Comparison of ENCODE assay signal across 9 cellular contexts in genomic region chr22:37545703-37546435, GRCh38. TPM values are rescaled to one million over a fixed set of nuclear protein-coding genes. Genes with fewer than 3 reads are reported as not detected.
DNase-seq lines count a peak whose midpoint lies in the region; ATAC-seq, FAIRE-seq and TF ChIP-seq lines count a peak whose summit lies in the region.
"Had no signal": no experiment of that assay in that cellular context is flagged by ENCODE, and none has a peak within 500 bp of the region (broad histone marks: within the 10 kb centered on the region; RNA-seq: fewer than 3 reads in every experiment).

No MANE protein-coding gene starts in this region.

- H3K9ac ChIP-seq in mammary epithelial cell (ENCODE audit: insufficient read depth, low read length) (peak overlapping the region; percentile 48), keratinocyte (ENCODE audit: control insufficient read depth, extremely low read depth, insufficient read depth, low read length) (peak overlapping the region; percentile 66)

- H3K9me3 Mint-ChIP-seq in HFFc6 = no peaks in the 10 kb centered on the region
- no peaks in the 10 kb centered on the region for H3K9me3 Mint-ChIP-seq in stimulated activated memory B cell treated with anti-CD40 and anti-IgM and Interleukin-4, amounts not matched to agents 10 μg/mL and 1 μg/mL and 100 μg/mL, for 72 hours
- no peaks in the 10 kb centered on the region for H3K9me3 Mint-ChIP-seq in activated CD4-positive, alpha-beta T cell treated with anti-CD3 and anti-CD28 coated beads, Interleukin-2, amount 10 ng/mL, durations not matched to agents 24 days and 14 days
- H3K9me3 Mint-ChIP-seq: IgD-negative memory B cell had no signal

- peak overlapping the region; percentile 43; the same call in 1 of the 2 replicates for H3K4me3 Mint-ChIP-seq in HFFc6
- H3K4me3 Mint-ChIP-seq in stimulated activated memory B cell treated with anti-CD40 and anti-IgM and Interleukin-4, amounts not matched to agents 10 μg/mL and 1 μg/mL and 100 μg/mL, for 72 hours = no peak overlapping the region
- H3K4me3 Mint-ChIP-seq in activated CD4-positive, alpha-beta T cell treated with anti-CD3 and anti-CD28 coated beads, Interleukin-2, amount 10 ng/mL, durations not matched to agents 24 days and 14 days = no peak overlapping the region
- H3K4me3 Mint-ChIP-seq: IgD-negative memory B cell had no signal

- H3K4me3 ChIP-seq in mammary epithelial cell (replicated peaks in 1 of 3; ENCODE audit: insufficient read depth in 1 of 3, low read depth in 2 of 3, low read length in 3 of 3) (peak overlapping the region in 1 of 3 experiments; percentile 16), keratinocyte (ENCODE audit: control insufficient read depth in 2 of 3, extremely low read depth in 1 of 3, insufficient read depth in 2 of 3, low read depth in 1 of 3, low read length in 3 of 3) (peak overlapping the region; percentile 38 to 43 (median 39))

- H3K36me3 ChIP-seq in mammary epithelial cell (ENCODE audit: insufficient read depth, low read length) (no peaks in the 10 kb centered on the region), keratinocyte (ENCODE audit: control insufficient read depth in 2 of 2, extremely low read depth in 1 of 2, insufficient read depth in 2 of 2, low read length in 2 of 2) (no peaks in the 10 kb centered on the region)

- H2AFZ ChIP-seq in mammary epithelial cell (ENCODE audit: low read depth, low read length) = peak overlapping the region; percentile 80
- peak overlapping the region; percentile 68 for H2AFZ ChIP-seq in keratinocyte (ENCODE audit: control insufficient read depth, low read length)

- peaks cover 61% of the 10 kb centered on the region for H3K4me1 Mint-ChIP-seq in HFFc6 (ENCODE audit: low read depth)
- peaks cover 14% of the 10 kb centered on the region for H3K4me1 Mint-ChIP-seq in stimulated activated memory B cell treated with anti-CD40 and anti-IgM and Interleukin-4, amounts not matched to agents 10 μg/mL and 1 μg/mL and 100 μg/mL, for 72 hours
- H3K4me1 Mint-ChIP-seq in activated CD4-positive, alpha-beta T cell treated with anti-CD3 and anti-CD28 coated beads, Interleukin-2, amount 10 ng/mL, durations not matched to agents 24 days and 14 days = peaks cover 21% of the 10 kb centered on the region

- no peaks in the 10 kb centered on the region for H3K36me3 Mint-ChIP-seq in HFFc6 (ENCODE audit: low read depth)
- no peaks in the 10 kb centered on the region for H3K36me3 Mint-ChIP-seq in stimulated activated memory B cell treated with anti-CD40 and anti-IgM and Interleukin-4, amounts not matched to agents 10 μg/mL and 1 μg/mL and 100 μg/mL, for 72 hours
- no peaks in the 10 kb centered on the region for H3K36me3 Mint-ChIP-seq in activated CD4-positive, alpha-beta T cell treated with anti-CD3 and anti-CD28 coated beads, Interleukin-2, amount 10 ng/mL, durations not matched to agents 24 days and 14 days (ENCODE audit: low read depth)
- H3K36me3 Mint-ChIP-seq: IgD-negative memory B cell had no signal

- ATAC-seq in stimulated activated memory B cell treated with anti-CD40 and anti-IgM and Interleukin-4, amounts not matched to agents 10 μg/mL and 1 μg/mL and 100 μg/mL, for 72 hours = peak; percentile 17

- H3K27ac ChIP-seq in mammary epithelial cell (ENCODE audit: insufficient read depth, low read depth, low read length) (peak overlapping the region; percentile 63), keratinocyte (ENCODE audit: control insufficient read depth, insufficient read depth, low read length) (peak overlapping the region; percentile 83)

- H3K27me3 Mint-ChIP-seq in HFFc6 (ENCODE audit: insufficient read depth) = peaks cover 1% of the 10 kb centered on the region
- peaks cover 51% of the 10 kb centered on the region for H3K27me3 Mint-ChIP-seq in stimulated activated memory B cell treated with anti-CD40 and anti-IgM and Interleukin-4, amounts not matched to agents 10 μg/mL and 1 μg/mL and 100 μg/mL, for 72 hours
- H3K27me3 Mint-ChIP-seq in activated CD4-positive, alpha-beta T cell treated with anti-CD3 and anti-CD28 coated beads, Interleukin-2, amount 10 ng/mL, durations not matched to agents 24 days and 14 days = peaks cover 10% of the 10 kb centered on the region

- H3K9me1 ChIP-seq in keratinocyte (ENCODE audit: control insufficient read depth, extremely low read depth, insufficient read depth, low read length) = no peaks in the 10 kb centered on the region

- no TSS peak for BruUV-seq in mammary epithelial cell (replicated peaks; lab: Mats Ljungman, UMichigan)

- FAIRE-seq in keratinocyte (lab: Jason Lieb, UNC) = peak; percentile 72

- H4K20me1 ChIP-seq in mammary epithelial cell (ENCODE audit: insufficient read depth, low read length) (no peaks in the 10 kb centered on the region), keratinocyte (ENCODE audit: control insufficient read depth, extremely low read depth, insufficient read depth, low read length) (no peaks in the 10 kb centered on the region)

- H3K9me3 ChIP-seq in mammary epithelial cell (replicated peaks; ENCODE audit: insufficient read depth, low read length) = no peaks in the 10 kb centered on the region
- H3K9me3 ChIP-seq in keratinocyte (ENCODE audit: control insufficient read depth, low read depth, low read length) = no peaks in the 10 kb centered on the region

- DNase-seq in HFFc6 (peak; percentile 90), mammary epithelial cell (peak; percentile 73), keratinocyte (ENCODE audit: low read depth, low spot score) (no peak), NCI-H526 (lab: John Stamatoyannopoulos, UW) (no peak)
- DNase-seq in activated CD4-positive, alpha-beta T cell treated with anti-CD3 and anti-CD28 coated beads, Interleukin-2, amount 10 ng/mL, durations not matched to agents 24 days and 14 days = no peak
- no peak for DNase-seq in stimulated activated CD4-positive, alpha-beta T cell treated with anti-CD3 and anti-CD28 coated beads, Interleukin-15, amount 100 ng/mL, for 24 hours
- no peak for DNase-seq in activated T-cell treated with anti-CD3 and anti-CD28 coated beads, Interleukin-2, amount 50 U/mL, for 48 hours

- peak overlapping the region; percentile 70 for H3K4me2 ChIP-seq in mammary epithelial cell (ENCODE audit: insufficient read depth, low read depth, low read length)
- H3K4me2 ChIP-seq in keratinocyte (ENCODE audit: control insufficient read depth, extremely low read depth, insufficient read depth, low read depth, low read length) = peak overlapping the region; percentile 77

- H3K79me2 ChIP-seq in mammary epithelial cell (ENCODE audit: insufficient read depth, low read length) (no peaks in the 10 kb centered on the region), keratinocyte (ENCODE audit: control insufficient read depth, insufficient read depth, low read length) (no peaks in the 10 kb centered on the region)

- no peak for TF ChIP-seq CTCF in HFFc6 (IDR thresholded peaks at IDR 0.05)
- TF ChIP-seq CTCF in mammary epithelial cell (conservative IDR thresholded peaks at IDR 0.05 in 1 of 2, IDR thresholded peaks at IDR 0.05 in 1 of 2; ENCODE audit: extremely low read depth in 1 of 2, insufficient read depth in 1 of 2, low read depth in 1 of 2, low read length in 2 of 2) = no peak
- no peak for TF ChIP-seq CTCF in keratinocyte (optimal IDR thresholded peaks at IDR 0.05 in 1 of 3, IDR thresholded peaks at IDR 0.05 in 1 of 3, conservative IDR thresholded peaks at IDR 0.05 in 1 of 3; ENCODE audit: extremely low read depth in 1 of 3, insufficient read depth in 2 of 3, low read length in 3 of 3)

- H3K4me1 ChIP-seq in mammary epithelial cell (ENCODE audit: insufficient read depth, low read length) = peaks cover 49% of the 10 kb centered on the region
- peaks cover 52% of the 10 kb centered on the region for H3K4me1 ChIP-seq in keratinocyte (ENCODE audit: control insufficient read depth, extremely low read depth, insufficient read depth, low read length)

- in situ Hi-C loops in mammary epithelial cell (cut with MboI; ENCODE audit: low sequenced_read_pairs in 2 of 2) = no loop called here

- H3K27me3 ChIP-seq in mammary epithelial cell (ENCODE audit: insufficient read depth, low read length) (no peaks in the 10 kb centered on the region), keratinocyte (ENCODE audit: control insufficient read depth, extremely low read depth, insufficient read depth, low read length) (no peaks in the 10 kb centered on the region)

- intact Hi-C loops in mammary epithelial cell (cut with micrococcal nuclease) = loop anchor here (1.0 kb wide), 3 partner anchors 17 to 46 kb away; no protein-coding TSS in a partner anchor
- intact Hi-C loops in activated CD4-positive, alpha-beta T cell treated with anti-CD3 and anti-CD28 coated beads, Interleukin-2, amount 10 ng/mL, durations not matched to agents 24 days and 14 days (cut with micrococcal nuclease) = loop anchor here (1.0 kb wide), 1 partner anchor 21 kb away; no protein-coding TSS in a partner anchor

- CTCF ChIA-PET in mammary epithelial cell (lab: Charles Lee; ENCODE audit: low non-redundant PET) = no interaction called here

- 33% methylated on average over 12 of the region's 28 CpGs for WGBS in mammary epithelial cell (ENCODE audit: low coverage, missing lambda C conversion rate)

- peak overlapping the region; percentile 91 for H3K27ac Mint-ChIP-seq in HFFc6
- no peak overlapping the region for H3K27ac Mint-ChIP-seq in stimulated activated memory B cell treated with anti-CD40 and anti-IgM and Interleukin-4, amounts not matched to agents 10 μg/mL and 1 μg/mL and 100 μg/mL, for 72 hours
- no peak overlapping the region for H3K27ac Mint-ChIP-seq in activated CD4-positive, alpha-beta T cell treated with anti-CD3 and anti-CD28 coated beads, Interleukin-2, amount 10 ng/mL, durations not matched to agents 24 days and 14 days
- H3K27ac Mint-ChIP-seq: IgD-negative memory B cell had no signal

- dilution Hi-C loops in mammary epithelial cell (cut with HindIII; ENCODE audit: low sequenced_read_pairs) = no loop called here
- dilution Hi-C loops in keratinocyte (cut with MboI; ENCODE audit: extremely low pct_ligation_motif_present, low sequenced_read_pairs) = no loop called here

RNA-seq across cellular contexts. Expression of gene CDC42EP1, which starts 14.4 kb away (rescaled TPM):
- total RNA-seq in HFFc6 (2021; fragmentation: NEBNext Ultra II Directional; extraction: Animal tissue kit (Norgen Biotek cat#: 25700)) = 100 to 1,000 TPM in 3 of 6 experiments, 10 to 100 TPM in 3; 88.3 to 104 (median 97.2) TPM
- 10 to 100 TPM; 17.5 to 98.4 TPM for total RNA-seq in mammary epithelial cell
- polyA plus RNA-seq in mammary epithelial cell (12.7 TPM), keratinocyte (10.5 to 18.4 TPM (median 13.5 TPM) in 3 replicates)
- polyA minus RNA-seq in mammary epithelial cell (32.2 TPM), keratinocyte (7.8 to 54.4 TPM (median 10.1 TPM) in 3 replicates)
- polyA plus RNA-seq in keratinocyte (2011; ENCODE audit: low read depth) = 6.4 TPM
- 11.7 and 31.5 TPM in 2 replicates for polyA plus RNA-seq in keratinocyte (2011; cell fraction: cytosol; rRNA removed)
- polyA plus RNA-seq in keratinocyte (2011; cell fraction: nucleus; rRNA removed) = 16.0 and 26.2 TPM in 2 replicates
- polyA plus RNA-seq in keratinocyte (2012; ENCODE audit: low replicate concordance) = 41.6 and 60.2 TPM in 2 replicates
- polyA minus RNA-seq in keratinocyte (2011; cell fraction: cytosol; rRNA and poly(A)+ RNA removed) = 45.7 TPM
- polyA minus RNA-seq in keratinocyte (2011; cell fraction: nucleus; rRNA and poly(A)+ RNA removed) = 16.0 and 17.5 TPM in 2 replicates
- total RNA-seq in activated CD4-positive, alpha-beta T cell treated with anti-CD3 and anti-CD28 coated beads, Interleukin-2, amount 10 ng/mL, durations not matched to agents 24 days and 14 days = 1.0 and 1.2 TPM in 2 replicates

RNA-seq across cellular contexts. Expression of gene CARD10, which starts 26.7 kb away (rescaled TPM):
- 1 to 10 TPM; 4.4 to 5.6 (median 4.8) TPM for total RNA-seq in HFFc6 (2021; fragmentation: NEBNext Ultra II Directional; extraction: Animal tissue kit (Norgen Biotek cat#: 25700))
- 100 to 1,000 TPM in 1 of 2 donors, 10 to 100 TPM in 1; 62.0 to 152 TPM for total RNA-seq in mammary epithelial cell
- polyA plus RNA-seq in mammary epithelial cell (71.0 TPM), keratinocyte (32.2 to 50.8 TPM (median 40.1 TPM) in 3 replicates)
- polyA minus RNA-seq in mammary epithelial cell (118 TPM), keratinocyte (59.5 to 125 TPM (median 69.7 TPM) in 3 replicates)
- 13.2 TPM for polyA plus RNA-seq in keratinocyte (2011; ENCODE audit: low read depth)
- polyA plus RNA-seq in keratinocyte (2011; cell fraction: cytosol; rRNA removed) = 26.8 and 49.6 TPM in 2 replicates
- 58.9 and 89.7 TPM in 2 replicates for polyA plus RNA-seq in keratinocyte (2011; cell fraction: nucleus; rRNA removed)
- 22.8 and 71.2 TPM in 2 replicates for polyA plus RNA-seq in keratinocyte (2012; ENCODE audit: low replicate concordance)
- 127 TPM for polyA minus RNA-seq in keratinocyte (2011; cell fraction: cytosol; rRNA and poly(A)+ RNA removed)
- polyA minus RNA-seq in keratinocyte (2011; cell fraction: nucleus; rRNA and poly(A)+ RNA removed) = 55.1 and 62.4 TPM in 2 replicates
- total RNA-seq in activated CD4-positive, alpha-beta T cell treated with anti-CD3 and anti-CD28 coated beads, Interleukin-2, amount 10 ng/mL, durations not matched to agents 24 days and 14 days = not detected in 2 replicates
- polyA plus RNA-seq: IgD-negative memory B cell had no signal

RNA-seq across cellular contexts. Expression of gene LGALS2, which starts 34.0 kb away (rescaled TPM):
- total RNA-seq in HFFc6 (2021; fragmentation: NEBNext Ultra II Directional; extraction: Animal tissue kit (Norgen Biotek cat#: 25700)) = not detected
- total RNA-seq in mammary epithelial cell = not detected
- polyA plus RNA-seq in mammary epithelial cell = not detected
- not detected for polyA minus RNA-seq in mammary epithelial cell
- polyA plus RNA-seq in keratinocyte = not detected in 3 replicates
- polyA plus RNA-seq in keratinocyte (2011; ENCODE audit: low read depth) = not detected
- polyA plus RNA-seq in keratinocyte (2011; cell fraction: cytosol; rRNA removed) = not detected in 2 replicates
- not detected in 2 replicates for polyA plus RNA-seq in keratinocyte (2011; cell fraction: nucleus; rRNA removed)
- polyA plus RNA-seq in keratinocyte (2012; ENCODE audit: low replicate concordance) = not detected in 2 replicates
- polyA minus RNA-seq in keratinocyte = not detected in 3 replicates
- polyA minus RNA-seq in keratinocyte (2011; cell fraction: cytosol; rRNA and poly(A)+ RNA removed) = not detected
- not detected in 2 replicates for polyA minus RNA-seq in keratinocyte (2011; cell fraction: nucleus; rRNA and poly(A)+ RNA removed)
- total RNA-seq in activated CD4-positive, alpha-beta T cell treated with anti-CD3 and anti-CD28 coated beads, Interleukin-2, amount 10 ng/mL, durations not matched to agents 24 days and 14 days = not detected in 2 replicates

RNA-seq across cellular contexts. Expression of gene MFNG, which starts 59.7 kb away (rescaled TPM):
- total RNA-seq in HFFc6 (2021; fragmentation: NEBNext Ultra II Directional; extraction: Animal tissue kit (Norgen Biotek cat#: 25700)) = not detected
- total RNA-seq in mammary epithelial cell = 10 to 100 TPM in 1 of 2 donors, 1 to 10 TPM in 1; 3.5 to 48.9 TPM
- polyA plus RNA-seq in mammary epithelial cell = 6.0 TPM
- polyA minus RNA-seq in mammary epithelial cell = not detected
- polyA plus RNA-seq in keratinocyte = 4.1 to 5.9 TPM (median 5.8 TPM) in 3 replicates
- polyA plus RNA-seq in keratinocyte (2011; ENCODE audit: low read depth) = 2.5 TPM
- 1.1 and 2.0 TPM in 2 replicates for polyA plus RNA-seq in keratinocyte (2011; cell fraction: cytosol; rRNA removed)
- polyA plus RNA-seq in keratinocyte (2011; cell fraction: nucleus; rRNA removed) = 31.3 and 35.6 TPM in 2 replicates
- polyA plus RNA-seq in keratinocyte (2012; ENCODE audit: low replicate concordance) = 3.8 and 3.9 TPM in 2 replicates
- 4.7 to 7.7 TPM (median 4.8 TPM) in 3 replicates for polyA minus RNA-seq in keratinocyte
- 1.5 TPM for polyA minus RNA-seq in keratinocyte (2011; cell fraction: cytosol; rRNA and poly(A)+ RNA removed)
- 8.4 and 12.4 TPM in 2 replicates for polyA minus RNA-seq in keratinocyte (2011; cell fraction: nucleus; rRNA and poly(A)+ RNA removed)
- 207 and 231 TPM in 2 replicates for total RNA-seq in activated CD4-positive, alpha-beta T cell treated with anti-CD3 and anti-CD28 coated beads, Interleukin-2, amount 10 ng/mL, durations not matched to agents 24 days and 14 days

Comparison
In these comparisons a context has a peak if more than half of its experiments do, and no peak if none do; other contexts are left out.
1. DNase-seq: peak in HFFc6 (single experiment) and mammary epithelial cell (single experiment); none in keratinocyte (single experiment), NCI-H526 (0 of 2), activated CD4-positive, alpha-beta T cell treated with anti-CD3 and anti-CD28 coated beads, Interleukin-2, amount 10 ng/mL, durations not matched to agents 24 days and 14 days (single experiment), stimulated activated CD4-positive, alpha-beta T cell treated with anti-CD3 and anti-CD28 coated beads, Interleukin-15, amount 100 ng/mL, for 24 hours (single experiment) and activated T-cell treated with anti-CD3 and anti-CD28 coated beads, Interleukin-2, amount 50 U/mL, for 48 hours (0 of 2).
2. RNA of gene CARD10, which starts 26.7 kb away (total RNA-seq): 62.0 to 152 TPM in mammary epithelial cell; 4.4 to 5.6 TPM in HFFc6 and not detected in activated CD4-positive, alpha-beta T cell treated with anti-CD3 and anti-CD28 coated beads, Interleukin-2, amount 10 ng/mL, durations not matched to agents 24 days and 14 days; every median in the first group is over 4 times any median in the second.